Comparison of ENCODE assay signal across 9 cellular contexts in the genomic region with DNA sequence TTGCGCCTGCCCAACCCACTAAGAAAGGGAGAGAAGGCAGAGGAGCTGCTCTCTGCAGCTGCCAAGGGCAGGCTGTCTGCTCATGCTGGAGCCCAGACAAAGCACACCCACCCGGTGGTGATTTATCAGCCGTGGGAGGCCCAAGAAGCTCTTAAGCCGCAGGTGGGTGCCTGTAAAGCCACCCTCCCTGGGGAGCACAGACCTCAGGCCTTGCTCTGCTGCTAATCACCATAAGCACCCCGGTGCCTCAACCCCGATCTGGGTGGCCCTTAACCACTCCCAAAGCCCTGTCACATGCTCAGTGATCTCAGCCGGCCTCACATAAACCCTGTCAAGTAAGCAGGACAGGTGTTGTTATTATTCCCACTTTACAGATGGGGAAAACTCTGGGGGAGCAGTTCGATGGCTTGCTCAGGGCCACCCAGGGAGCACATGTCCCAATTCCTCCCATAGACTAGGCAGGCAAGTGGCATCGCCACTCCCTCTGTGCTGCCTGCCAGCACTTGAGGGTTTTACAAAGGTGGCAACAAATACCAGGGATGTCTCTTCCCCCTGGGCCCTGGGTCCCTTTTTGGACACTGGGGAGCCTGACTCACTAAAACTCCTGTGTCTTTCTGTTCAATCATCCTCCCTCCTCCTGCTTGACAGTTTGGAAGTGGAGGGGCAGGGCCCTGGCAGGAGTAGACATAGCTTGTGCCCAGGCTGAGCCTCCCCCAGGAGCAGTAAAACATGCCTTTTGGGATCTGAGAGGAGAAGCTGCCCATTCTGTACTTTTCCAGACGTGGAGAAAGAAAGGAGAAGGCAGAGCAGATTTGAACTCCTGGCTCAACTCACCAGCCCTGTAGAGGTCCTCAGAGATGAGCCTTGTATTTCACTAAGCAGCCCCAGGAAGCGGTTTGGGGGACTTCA.
A peak's percentile ranks its signal among the peaks of the same experiment; 100 is the strongest.
DNase-seq lines count a peak whose midpoint lies in the region; ATAC-seq and TF ChIP-seq lines count a peak whose summit lies in the region.
"Had no signal": no experiment of that assay in that cellular context is flagged by ENCODE, and none has a peak within 500 bp of the region (broad histone marks: within the 10 kb centered on the region; RNA-seq: fewer than 3 reads in every experiment).

No MANE protein-coding gene starts in this region.

- H3K36me3 ChIP-seq in KMS-11 (ENCODE audit: insufficient read depth): no peaks in the 10 kb centered on the region
- no peaks in the 10 kb centered on the region for H3K36me3 ChIP-seq in effector memory CD4-positive, alpha-beta T cell (ENCODE audit: control insufficient read depth, insufficient read depth, low read length)

- H3K27me3 Mint-ChIP-seq in CD14-positive monocyte (ENCODE audit: low read depth in 3 of 3): peaks cover 1 to 6% (median 2%) of the 10 kb centered on the region in 3 donors

- peaks cover 59% of the 10 kb centered on the region for H3K4me1 ChIP-seq in KMS-11 (ENCODE audit: low read depth, poor library complexity, severe bottlenecking)
- H3K4me1 ChIP-seq in effector memory CD4-positive, alpha-beta T cell (ENCODE audit: control insufficient read depth, insufficient read depth, low read length, poor library complexity, severe bottlenecking): no peaks in the 10 kb centered on the region

- H3K27me3 ChIP-seq in KMS-11 (ENCODE audit: insufficient read depth, low read depth): no peaks in the 10 kb centered on the region
- H3K27me3 ChIP-seq in effector memory CD4-positive, alpha-beta T cell (replicated peaks; ENCODE audit: control insufficient read depth, insufficient read depth, low read length, poor library complexity, severe bottlenecking): no peaks in the 10 kb centered on the region

- intact Hi-C loops in CD14-positive monocyte (cut with micrococcal nuclease): no loop called here

- H3K9me3 Mint-ChIP-seq in CD14-positive monocyte: peaks cover 14 to 44% (median 23%) of the 10 kb centered on the region in 7 donors

- no peak overlapping the region for H3K4me3 ChIP-seq in KMS-11 (IDR thresholded peaks at IDR 0.05; ENCODE audit: insufficient read depth, low read depth, low read length)
- no peak overlapping the region for H3K4me3 ChIP-seq in effector memory CD4-positive, alpha-beta T cell (ENCODE audit: insufficient read depth, low read depth, low read length, poor library complexity, severe bottlenecking)

- peaks cover 3% of the 10 kb centered on the region for H3K9me3 ChIP-seq in effector memory CD4-positive, alpha-beta T cell (ENCODE audit: control insufficient read depth, low read length)

- H3K79me2 ChIP-seq in KMS-11 (ENCODE audit: insufficient read depth, low read depth): peaks cover 8% of the 10 kb centered on the region; the same call in 1 of the 2 replicates

- ATAC-seq in GM21529 (IDR thresholded peaks at IDR 0.05; ENCODE audit: unreplicated experiment): peak; percentile 35

- no peaks in the 10 kb centered on the region for H3K36me3 Mint-ChIP-seq in CD14-positive monocyte

- peak overlapping the region; percentile 75 for H3K27ac ChIP-seq in KMS-11
- H3K27ac ChIP-seq in effector memory CD4-positive, alpha-beta T cell (ENCODE audit: insufficient read depth, low read length, poor library complexity, severe bottlenecking): no peak overlapping the region

- TF ChIP-seq CTCF in GM12872 (IDR thresholded peaks at IDR 0.05; ENCODE audit: insufficient read depth, low read depth, low read length) (peak; percentile 35; the same call in 1 of the 3 replicates), KMS-11 (conservative IDR thresholded peaks at IDR 0.05; ENCODE audit: low read depth, low read length) (no peak), CD14-positive monocyte (IDR thresholded peaks at IDR 0.05) (no peak)

- DNase-seq in kidney tubule cell (ENCODE audit: low spot score) (peak; percentile 69), iPS-NIHi11 (ENCODE audit: low spot score) (no peak), CD14-positive monocyte (ENCODE audit: low spot score) (no peak)
- DNase-seq in effector memory CD4-positive, alpha-beta T cell: no peak
- no peak for DNase-seq in stimulated activated CD4-positive, alpha-beta T cell treated with anti-CD3 and anti-CD28 coated beads, Interleukin-4, amount 100 ng/mL, for 24 hours

- H3K4me3 Mint-ChIP-seq in CD14-positive monocyte: no peak overlapping the region
- H3K4me3 Mint-ChIP-seq: central memory CD8-positive, alpha-beta T cell had no signal

- no peak overlapping the region for H3K27ac Mint-ChIP-seq in CD14-positive monocyte

- H2AFZ ChIP-seq in KMS-11 (ENCODE audit: low read depth): peak overlapping the region; percentile 38; the same call in 1 of the 2 replicates

- H3K4me2 ChIP-seq in KMS-11: peak overlapping the region; percentile 66; the same call in 1 of the 2 replicates

- no peaks in the 10 kb centered on the region for H3K4me1 Mint-ChIP-seq in CD14-positive monocyte
- H3K4me1 Mint-ChIP-seq: central memory CD8-positive, alpha-beta T cell had no signal

- no peaks in the 10 kb centered on the region; the same call in 1 of the 2 replicates for H4K20me1 ChIP-seq in KMS-11 (ENCODE audit: insufficient read depth)

- peak overlapping the region; percentile 52; the same call in 1 of the 2 replicates for H3K9ac ChIP-seq in KMS-11
